In genomic region chr22:39985383-39986045, GRCh38 we compare ENCODE assay signal across 16 cellular contexts. TPM values are rescaled to one million over a fixed set of nuclear protein-coding genes. Genes with fewer than 3 reads are reported as not detected.
A peak's percentile ranks its signal among the peaks of the same experiment; 100 is the strongest.
DNase-seq lines count a peak whose midpoint lies in the region; ATAC-seq lines count a peak whose summit lies in the region.
"Had no signal": no experiment of that assay in that cellular context is flagged by ENCODE, and none has a peak within 500 bp of the region (broad histone marks: within the 10 kb centered on the region; RNA-seq: fewer than 3 reads in every experiment).

No MANE protein-coding gene starts in this region.

- no peak overlapping the region for H3K4ac ChIP-seq in neuronal stem cell (ENCODE audit: low read length)

- H3K36me3 ChIP-seq in neuronal stem cell (replicated peaks in 1 of 2; ENCODE audit: control insufficient read depth in 2 of 2, insufficient read depth in 2 of 2, low read length in 2 of 2) = no peaks in the 10 kb centered on the region

- no peak overlapping the region for H2BK5ac ChIP-seq in neuronal stem cell (ENCODE audit: low read length)

- H2AK5ac ChIP-seq in neuronal stem cell (ENCODE audit: low read depth, low read length) = no peak overlapping the region

- no CpG with 5 or more reads among the region's 7 CpGs for WGBS in neuronal stem cell (ENCODE audit: extremely low coverage in 2 of 2, insufficient read length in 2 of 2, insufficient replicate concordance in 1 of 2), 2 donors

- ATAC-seq in GM18861 (IDR thresholded peaks at IDR 0.05; ENCODE audit: unreplicated experiment) = no peak

- H3K27ac ChIP-seq in caudate nucleus (ENCODE audit: low read depth, low read length) = peak overlapping the region; percentile 88
- H3K27ac ChIP-seq in neuronal stem cell (replicated peaks; ENCODE audit: low read length) = no peak overlapping the region

- H2BK120ac ChIP-seq in neuronal stem cell (ENCODE audit: low read depth, low read length) = no peak overlapping the region

- no peak overlapping the region for H3K4me3 ChIP-seq in neuronal stem cell (ENCODE audit: low read length in 2 of 2)

- no peak overlapping the region for H2AFZ ChIP-seq in neuronal stem cell (ENCODE audit: low read length)

- H4K91ac ChIP-seq in neuronal stem cell (ENCODE audit: low read depth, low read length, poor library complexity) = no peak overlapping the region

- H3K23ac ChIP-seq in neuronal stem cell (ENCODE audit: low read depth, low read length, poor library complexity) = no peak overlapping the region

- no peak overlapping the region for H4K8ac ChIP-seq in neuronal stem cell (ENCODE audit: low read depth, low read length)

- peaks cover 0 to 33% (median 0%) of the 10 kb centered on the region in 3 experiments for H3K27me3 ChIP-seq in neuronal stem cell (ENCODE audit: control insufficient read depth in 3 of 3, insufficient read depth in 3 of 3, low read depth in 1 of 3, low read length in 3 of 3)

- DNase-seq in stimulated activated CD4-positive, alpha-beta T cell treated with anti-CD3 and anti-CD28 coated beads, Interleukin-4, amount 100 ng/mL, for 1 hour = peak; percentile 18
- no peak for DNase-seq in stimulated activated CD4-positive, alpha-beta T cell treated with anti-CD3 and anti-CD28 coated beads, Interleukin-12 subunit alpha, Interleukin-12 subunit beta, amount 100 ng/mL, for 4 hours
- DNase-seq in caudate nucleus (lab: John Stamatoyannopoulos, UW) (peak in 47 of 61 donors; percentile 10 to 93 (median 54)), neuronal stem cell (ENCODE audit: low spot score) (no peak), occipital lobe (lab: John Stamatoyannopoulos, UW) (no peak), NCI-H1436 (lab: John Stamatoyannopoulos, UW) (no peak), DMS114 treated with DMSO at 0.1 percent for 48 hours (lab: John Stamatoyannopoulos, UW; ENCODE audit: unreplicated experiment) (no peak)
- DNase-seq: activated CD4-positive, alpha-beta T cell treated with anti-CD3 and anti-CD28 coated beads, Interleukin-2, amount 10 ng/mL, durations not matched to agents 7 days and 5 days; HCEC 1CT; NCI-H2107; SHP77 treated with DMSO at 0.1 percent for 48 hours had no signal

- H3K79me1 ChIP-seq in neuronal stem cell (ENCODE audit: low read depth, low read length) = no peaks in the 10 kb centered on the region

- H3K9ac ChIP-seq in neuronal stem cell (ENCODE audit: low read depth, low read length, poor library complexity) = no peak overlapping the region

- H2BK15ac ChIP-seq in neuronal stem cell (ENCODE audit: low read length) = no peak overlapping the region

- no peak overlapping the region for H3K4me2 ChIP-seq in neuronal stem cell (ENCODE audit: insufficient read depth, low read length, poor library complexity, severe bottlenecking)

- no peak overlapping the region for H2BK12ac ChIP-seq in neuronal stem cell (ENCODE audit: low read length)

- peak overlapping the region; percentile 55 for H3K18ac ChIP-seq in neuronal stem cell (ENCODE audit: low read length)

- H3K4me1 ChIP-seq in neuronal stem cell (ENCODE audit: control insufficient read depth in 2 of 2, insufficient read depth in 1 of 2, low read depth in 1 of 2, low read length in 2 of 2) = no peaks in the 10 kb centered on the region

- H3K9me3 ChIP-seq in neuronal stem cell (replicated peaks in 1 of 2; ENCODE audit: control insufficient read depth in 2 of 2, insufficient read depth in 1 of 2, low read depth in 1 of 2, low read length in 2 of 2) = no peaks in the 10 kb centered on the region

- no peak overlapping the region for H3K14ac ChIP-seq in neuronal stem cell (ENCODE audit: low read length)

RNA-seq across cellular contexts. Expression of gene FAM83F, which starts 9.2 kb away (rescaled TPM):
- 0.03 TPM for polyA plus RNA-seq in neuronal stem cell (2013, experiment 1 of 2)
- polyA plus RNA-seq in neuronal stem cell (2013, experiment 2 of 2) = 0.04 TPM
- total RNA-seq in occipital lobe = 0.78 TPM
- total RNA-seq: M059J had no signal

RNA-seq across cellular contexts. Expression of gene TMA7B, which starts 25.3 kb away (rescaled TPM):
- not detected for polyA plus RNA-seq in neuronal stem cell (2013, experiment 1 of 2)
- polyA plus RNA-seq in neuronal stem cell (2013, experiment 2 of 2) = not detected
- not detected for total RNA-seq in occipital lobe
- total RNA-seq: cardiac septum, kidney epithelial cell, M059J, subcutaneous adipose tissue had no signal

Comparison
In these comparisons a context has a peak if more than half of its experiments do, and no peak if none do; other contexts are left out.
1. DNase-seq: peak in stimulated activated CD4-positive, alpha-beta T cell treated with anti-CD3 and anti-CD28 coated beads, Interleukin-4, amount 100 ng/mL, for 1 hour (single experiment) and caudate nucleus (47 of 61); none in stimulated activated CD4-positive, alpha-beta T cell treated with anti-CD3 and anti-CD28 coated beads, Interleukin-12 subunit alpha, Interleukin-12 subunit beta, amount 100 ng/mL, for 4 hours (single experiment), neuronal stem cell (single experiment), occipital lobe (single experiment), NCI-H1436 (single experiment) and DMS114 treated with DMSO at 0.1 percent for 48 hours (single experiment).